ENCODE assay signal across 1 cellular context in the genomic region with DNA sequence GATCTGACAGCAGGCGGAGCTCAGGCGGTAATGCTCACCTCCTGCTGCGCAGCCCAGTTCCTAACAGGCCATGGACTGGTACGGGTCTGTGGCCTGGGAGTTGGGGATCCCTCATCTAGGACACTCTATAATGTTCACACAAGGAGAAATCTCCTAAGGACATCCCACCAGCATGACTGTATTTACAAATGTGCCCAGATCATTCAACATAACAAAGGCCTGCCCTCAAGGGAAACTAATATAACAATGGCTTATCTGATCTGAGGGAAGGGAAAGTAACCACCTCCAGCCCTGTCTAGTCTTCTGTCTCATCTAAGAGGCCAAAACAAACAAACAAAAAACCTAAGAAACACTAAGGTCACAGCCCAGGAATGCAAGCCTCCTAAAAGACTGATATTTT.
A peak's percentile ranks its signal among the peaks of the same experiment; 100 is the strongest.
TF ChIP-seq lines count a peak whose summit lies in the region.

No MANE protein-coding gene starts in this region.

TF ChIP-seq in HEK293, 187 proteins besides CTCF, POLR2A, EP300 and RAD21 (continued from another document):
- TF ChIP-seq, protein P1, sequence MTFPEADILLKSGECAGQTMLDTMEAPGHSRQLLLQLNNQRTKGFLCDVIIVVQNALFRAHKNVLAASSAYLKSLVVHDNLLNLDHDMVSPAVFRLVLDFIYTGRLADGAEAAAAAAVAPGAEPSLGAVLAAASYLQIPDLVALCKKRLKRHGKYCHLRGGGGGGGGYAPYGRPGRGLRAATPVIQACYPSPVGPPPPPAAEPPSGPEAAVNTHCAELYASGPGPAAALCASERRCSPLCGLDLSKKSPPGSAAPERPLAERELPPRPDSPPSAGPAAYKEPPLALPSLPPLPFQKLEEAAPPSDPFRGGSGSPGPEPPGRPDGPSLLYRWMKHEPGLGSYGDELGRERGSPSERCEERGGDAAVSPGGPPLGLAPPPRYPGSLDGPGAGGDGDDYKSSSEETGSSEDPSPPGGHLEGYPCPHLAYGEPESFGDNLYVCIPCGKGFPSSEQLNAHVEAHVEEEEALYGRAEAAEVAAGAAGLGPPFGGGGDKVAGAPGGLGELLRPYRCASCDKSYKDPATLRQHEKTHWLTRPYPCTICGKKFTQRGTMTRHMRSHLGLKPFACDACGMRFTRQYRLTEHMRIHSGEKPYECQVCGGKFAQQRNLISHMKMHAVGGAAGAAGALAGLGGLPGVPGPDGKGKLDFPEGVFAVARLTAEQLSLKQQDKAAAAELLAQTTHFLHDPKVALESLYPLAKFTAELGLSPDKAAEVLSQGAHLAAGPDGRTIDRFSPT (tag by site-specific recombination; IDR thresholded peaks at IDR 0.05): peak; percentile 44; the same call in 1 of the 2 replicates
- TF ChIP-seq SCRT1 (tag by site-specific recombination; IDR thresholded peaks at IDR 0.05; ENCODE audit: borderline replicate concordance): no peak
